ENCODE assay signal across 26 cellular contexts in genomic region chr22:22424956-22425355, GRCh38.
"Had no signal": no experiment of that assay in that cellular context is flagged by ENCODE, and none has a peak within 500 bp of the region (broad histone marks: within the 10 kb centered on the region; RNA-seq: fewer than 3 reads in every experiment).

No MANE protein-coding gene starts in this region.

- DNase-seq: activated CD4-positive, alpha-beta T cell treated with anti-CD3 and anti-CD28 coated beads for 36 hours; activated CD4-positive, alpha-beta T cell treated with anti-CD3 and anti-CD28 coated beads, Interleukin-2, amount 50 U/mL, for 4 hours; activated CD8-positive, alpha-beta memory T cell treated with anti-CD3 and anti-CD28 coated beads, Interleukin-2, amount 50 U/mL, for 48 hours; activated naive CD4-positive, alpha-beta T cell treated with Interleukin-2 at 50 U/mL for 16 hours; activated naive CD8-positive, alpha-beta T cell treated with anti-CD3 and anti-CD28 coated beads for 36 hours; activated T-cell treated with anti-CD3 and anti-CD28 coated beads, Interleukin-2, amount 50 U/mL, for 48 hours; colonic mucosa; dorsolateral prefrontal cortex; effector memory CD8-positive, alpha-beta T cell; foreskin melanocyte; left ventricle myocardium superior; mammary epithelial cell; midbrain; retina; stimulated activated CD4-positive, alpha-beta T cell treated with anti-CD3 and anti-CD28 coated beads, Interleukin-4, amount 100 ng/mL, for 4 hours; substantia nigra; T-helper 9 cell; tibial artery had no signal

- H3K9ac ChIP-seq: neural progenitor cell had no signal

- H3K4me1 ChIP-seq: colonic mucosa, tibial artery had no signal

- H3K27ac Mint-ChIP-seq: activated CD4-positive, alpha-beta T cell treated with anti-CD3 and anti-CD28 coated beads for 36 hours; activated naive CD8-positive, alpha-beta T cell treated with anti-CD3 and anti-CD28 coated beads for 36 hours; effector memory CD8-positive, alpha-beta T cell; neural progenitor cell; progenitor cell of endocrine pancreas had no signal

- H3K4me3 Mint-ChIP-seq: activated CD4-positive, alpha-beta T cell treated with anti-CD3 and anti-CD28 coated beads for 36 hours; activated naive CD8-positive, alpha-beta T cell treated with anti-CD3 and anti-CD28 coated beads for 36 hours; effector memory CD8-positive, alpha-beta T cell; neural progenitor cell; stimulated activated naive CD8-positive, alpha-beta T cell treated with anti-CD3 and anti-CD28 coated beads, Interleukin-15, Interleukin-2, amounts not matched to agents 100 ng/mL and 50 ng/mL, for 24 hours had no signal

- H2AFZ ChIP-seq: hepatocyte, neural progenitor cell had no signal

- H3K4me1 Mint-ChIP-seq: activated CD4-positive, alpha-beta T cell treated with anti-CD3 and anti-CD28 coated beads for 36 hours had no signal

- FAIRE-seq: bronchial epithelial cell, endothelial cell of umbilical vein, islet of Langerhans had no signal

- H3K9me3 Mint-ChIP-seq: activated naive CD8-positive, alpha-beta T cell treated with anti-CD3 and anti-CD28 coated beads for 36 hours; effector memory CD8-positive, alpha-beta T cell; stimulated activated naive CD8-positive, alpha-beta T cell treated with anti-CD3 and anti-CD28 coated beads, Interleukin-15, Interleukin-2, amounts not matched to agents 100 ng/mL and 50 ng/mL, for 24 hours had no signal

- H3K4me2 ChIP-seq: hepatocyte, neural progenitor cell had no signal

- H3K36me3 ChIP-seq: colonic mucosa, neural progenitor cell, tibial artery had no signal

- H3K36me3 Mint-ChIP-seq: activated naive CD8-positive, alpha-beta T cell treated with anti-CD3 and anti-CD28 coated beads for 36 hours; neural progenitor cell had no signal

- H3K27me3 Mint-ChIP-seq: stimulated activated naive CD8-positive, alpha-beta T cell treated with anti-CD3 and anti-CD28 coated beads, Interleukin-15, Interleukin-2, amounts not matched to agents 100 ng/mL and 50 ng/mL, for 24 hours had no signal

- H3K4me3 ChIP-seq: colonic mucosa, dorsolateral prefrontal cortex, hepatocyte, neural progenitor cell, tibial artery had no signal

- H3K27me3 ChIP-seq: colonic mucosa had no signal

- H3K27ac ChIP-seq: colonic mucosa, hepatocyte, neural progenitor cell, tibial artery had no signal

- ATAC-seq: activated CD4-positive, alpha-beta T cell treated with anti-CD3 and anti-CD28 coated beads for 36 hours; effector memory CD8-positive, alpha-beta T cell; esophagus mucosa; left ventricle myocardium superior had no signal

- H3K9me3 ChIP-seq: colonic mucosa, tibial artery had no signal

- H3K79me2 ChIP-seq: hepatocyte had no signal
